ENCODE assay signal across 24 cellular contexts in the genomic region with DNA sequence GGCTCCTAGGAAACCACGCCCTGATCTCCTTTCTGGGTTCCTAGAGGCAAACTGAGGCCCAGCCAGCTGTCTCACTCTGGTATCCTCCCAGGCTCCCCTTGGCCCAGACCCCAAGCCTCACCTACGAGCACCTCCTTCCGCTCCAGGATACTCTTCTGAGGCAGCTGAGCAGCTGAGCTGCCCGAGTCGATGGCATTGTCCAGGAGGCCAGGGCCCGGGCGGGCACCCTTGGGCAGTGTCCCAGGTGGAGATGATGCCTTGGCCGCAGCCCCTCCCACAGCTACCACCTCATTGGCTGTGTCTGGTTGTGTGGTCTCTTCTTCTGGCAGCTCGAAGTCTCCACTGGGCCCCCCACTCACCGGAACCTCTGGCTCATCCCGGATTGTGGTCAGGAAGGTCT. TPM values are rescaled to one million over a fixed set of nuclear protein-coding genes. Genes with fewer than 3 reads are reported as not detected.
"Had no signal": no experiment of that assay in that cellular context is flagged by ENCODE, and none has a peak within 500 bp of the region (broad histone marks: within the 10 kb centered on the region; RNA-seq: fewer than 3 reads in every experiment).

No MANE protein-coding gene starts in this region.

- FAIRE-seq: endometrium, endothelial cell of umbilical vein, frontal cortex had no signal

- H3K9me3 Mint-ChIP-seq: dendritic cell treated with granulocyte-macrophage colony-stimulating factor and Interleukin-4, amounts not matched to agents 40 ng/mL and 50 ng/mL, for 4 days; endodermal cell; mesothelial cell of epicardium had no signal

- H2AFZ ChIP-seq: hepatocyte had no signal

- H3K27me3 ChIP-seq: colonic mucosa, esophagus muscularis mucosa, foreskin keratinocyte, gastroesophageal sphincter, heart left ventricle, hepatocyte, left lung had no signal

- H3K4me3 ChIP-seq: colonic mucosa, esophagus muscularis mucosa, gastroesophageal sphincter, heart left ventricle, hepatocyte, left lung, lower lobe of right lung, mucosa of descending colon had no signal

- H3K36me3 ChIP-seq: colonic mucosa had no signal

- H3K79me2 ChIP-seq: hepatocyte had no signal

- H3K4me2 ChIP-seq: hepatocyte had no signal

- H3K4me1 ChIP-seq: colonic mucosa had no signal

- H3K27ac ChIP-seq: colonic mucosa, esophagus muscularis mucosa, foreskin keratinocyte, gastroesophageal sphincter, heart left ventricle, hepatocyte, left lung, lower lobe of right lung had no signal

- H3K27ac Mint-ChIP-seq: dendritic cell treated with granulocyte-macrophage colony-stimulating factor and Interleukin-4, amounts not matched to agents 40 ng/mL and 50 ng/mL, for 4 days; endodermal cell; immature natural killer cell; mesothelial cell of epicardium had no signal

- H3K9me3 ChIP-seq: colonic mucosa, mucosa of descending colon had no signal

- H3K4me3 Mint-ChIP-seq: dendritic cell treated with granulocyte-macrophage colony-stimulating factor and Interleukin-4, amounts not matched to agents 40 ng/mL and 50 ng/mL, for 4 days; endodermal cell; immature natural killer cell; mesothelial cell of epicardium had no signal

- H3K36me3 Mint-ChIP-seq: immature natural killer cell, mesothelial cell of epicardium had no signal

- DNase-seq: cerebellar nuclear complex; colonic mucosa; cortex of kidney; effector memory CD4-positive, alpha-beta T cell; endodermal cell; foreskin keratinocyte; hypothalamus; immature natural killer cell; islet precursor cell; left cardiac atrium; left lung; left ventricle myocardium superior; lower lobe of right lung; mesenchymal stem cell; mucosa of descending colon had no signal

- ATAC-seq: foreskin keratinocyte, gastroesophageal sphincter, heart left ventricle, left cardiac atrium, left lung, left ventricle myocardium superior, lower lobe of right lung, mucosa of descending colon had no signal

RNA-seq across cellular contexts. Expression of a gene that starts 34.4 kb away (rescaled TPM):
- polyA plus RNA-seq: immature natural killer cell had no signal
